Comparison of ENCODE assay signal across 10 cellular contexts in genomic region chr11:47152126-47152952, GRCh38. TPM values are rescaled to one million over a fixed set of nuclear protein-coding genes. Genes with fewer than 3 reads are reported as not detected.
DNase-seq lines count a peak whose midpoint lies in the region; ATAC-seq, FAIRE-seq and TF ChIP-seq lines count a peak whose summit lies in the region.
"Had no signal": no experiment of that assay in that cellular context is flagged by ENCODE, and none has a peak within 500 bp of the region (broad histone marks: within the 10 kb centered on the region; RNA-seq: fewer than 3 reads in every experiment).

No MANE protein-coding gene starts in this region.

- TF ChIP-seq CTCF in HepG2 (CRISPR knock-in tag; IDR thresholded peaks at IDR 0.05) (no peak), right lobe of liver (IDR thresholded peaks at IDR 0.05) (no peak), kidney (IDR thresholded peaks at IDR 0.05; ENCODE audit: borderline replicate concordance, extremely low read depth, insufficient read depth) (no peak)

- no peak overlapping the region for H3K4me3 Mint-ChIP-seq in T-cell
- H3K4me3 Mint-ChIP-seq: stimulated activated naive B cell treated with anti-CD40 and anti-IgM and Interleukin-4, amounts not matched to agents 10 μg/mL and 1 μg/mL and 100 μg/mL, for 72 hours had no signal

- TF ChIP-seq POLR2A in HepG2 (IDR thresholded peaks at IDR 0.05; ENCODE audit: insufficient read depth in 1 of 2, low read depth in 2 of 2, low read length in 2 of 2), result no peak
- no peak for TF ChIP-seq POLR2A in right lobe of liver (IDR thresholded peaks at IDR 0.05)

- ATAC-seq in HepG2, result peak; percentile 5; the same call in 1 of the 3 replicates
- no peak for ATAC-seq in right lobe of liver
- no peak for ATAC-seq in T-cell (replicated peaks in 1 of 4)
- no peak for ATAC-seq in GM21576 (IDR thresholded peaks at IDR 0.05; ENCODE audit: unreplicated experiment)
- no peak for ATAC-seq in HG03196 (IDR thresholded peaks at IDR 0.05; ENCODE audit: unreplicated experiment)

- H3K4me1 ChIP-seq in HepG2 (ENCODE audit: insufficient read depth, low read length) (no peaks in the 10 kb centered on the region), right lobe of liver (no peaks in the 10 kb centered on the region), kidney (ENCODE audit: control insufficient read depth in 1 of 2, insufficient read depth in 1 of 2, low read depth in 1 of 2, low read length in 2 of 2) (no peaks in the 10 kb centered on the region)

- CTCF ChIA-PET in HepG2 (lab: Yijun Ruan, JAX; ENCODE audit: low intra/inter-chr PET ratio, low total read pairs), result interaction anchor here (2.3 to 3.1 kb wide), 2 partner anchors 232 to 262 kb away, joined by 15 to 57 read pairs; no protein-coding TSS in a partner anchor
- CTCF ChIA-PET in T-cell (lab: Charles Lee), result interaction anchor here (0.5 to 1.2 kb wide), 6 partner anchors 10 to 796 kb away, joined by 3 to 6 read pairs (median 4); no protein-coding TSS in a partner anchor

- H3K36me3 Mint-ChIP-seq in T-cell, result peaks cover 11% of the 10 kb centered on the region

- H3K4me2 ChIP-seq in HepG2 (ENCODE audit: low read depth, low read length), result no peak overlapping the region

- H3K79me2 ChIP-seq in HepG2 (ENCODE audit: insufficient read depth, low read length), result no peaks in the 10 kb centered on the region

- peak overlapping the region; percentile 16 to 79 for H3K27ac Mint-ChIP-seq in T-cell
- H3K27ac Mint-ChIP-seq: stimulated activated naive B cell treated with anti-CD40 and anti-IgM and Interleukin-4, amounts not matched to agents 10 μg/mL and 1 μg/mL and 100 μg/mL, for 72 hours had no signal

- WGBS in HepG2 (ENCODE audit: low lambda C conversion rate), result 97% methylated on average over 14 of the region's 16 CpGs
- WGBS in right lobe of liver (ENCODE audit: insufficient coverage, low coverage, low lambda C conversion rate, missing lambda C conversion rate), result 76% methylated on average over 4 of the region's 16 CpGs

- no peak overlapping the region for H3K9ac ChIP-seq in HepG2 (ENCODE audit: insufficient read depth, low read depth, low read length)
- H3K9ac ChIP-seq in kidney (ENCODE audit: low read length in 2 of 2), result no peak overlapping the region

- in situ Hi-C loops in HepG2 (cut with HindIII; ENCODE audit: extremely low pct_ligation_motif_present, low pct_unique_long_range_greater_than_20kb), result loop anchor here (5.0 kb wide), 1 partner anchor 235 kb away; the partner anchor contains the start of gene LRP4

- intact Hi-C loops in HepG2 (cut with micrococcal nuclease; ENCODE audit: unreplicated experiment), result no loop called here
- intact Hi-C loops in right lobe of liver (cut with DNase I), result loop anchor here (5.0 kb wide), 2 partner anchors 260 to 265 kb away; no protein-coding TSS in a partner anchor
- intact Hi-C loops in kidney (cut with DNase I), result no loop called here

- no TSS peak for BruUV-seq in HepG2 (replicated peaks; lab: Mats Ljungman, UMichigan)

- POLR2A ChIA-PET in HepG2 (lab: Yijun Ruan, JAX) (interaction anchor here (0.7 to 1.2 kb wide), 3 partner anchors 11 to 244 kb away, joined by 3 to 8 read pairs (median 3); no protein-coding TSS in a partner anchor), T-cell (lab: Charles Lee) (interaction anchor here (0.6 to 0.7 kb wide), 2 partner anchors 337 to 519 kb away, joined by 3 to 6 read pairs; no protein-coding TSS in a partner anchor)

- TF ChIP-seq EP300 in HepG2 (IDR thresholded peaks at IDR 0.05; ENCODE audit: low read depth in 2 of 2, low read length in 2 of 2), result no peak
- no peak for TF ChIP-seq EP300 in HepG2 (CRISPR knock-in tag; IDR thresholded peaks at IDR 0.05; ENCODE audit: borderline replicate concordance)

- no peaks in the 10 kb centered on the region for H4K20me1 ChIP-seq in HepG2 (ENCODE audit: insufficient read depth, low read length)

- H3K9me3 ChIP-seq in HepG2 (ENCODE audit: low read length) (no peaks in the 10 kb centered on the region), right lobe of liver (no peaks in the 10 kb centered on the region), kidney (ENCODE audit: control insufficient read depth in 1 of 2, low read length in 2 of 2) (no peaks in the 10 kb centered on the region)

- peaks cover 30 to 33% (median 31%) of the 10 kb centered on the region in 3 donors for H3K4me1 Mint-ChIP-seq in T-cell

- DNase-seq in HepG2 (ENCODE audit: low spot score) (no peak), right lobe of liver (no peak), T-cell (no peak), kidney (peak; percentile 45), NCI-H2227 (lab: John Stamatoyannopoulos, UW; ENCODE audit: unreplicated experiment) (no peak), AG20443 (ENCODE audit: low spot score) (no peak)

- no peaks in the 10 kb centered on the region for H3K27me3 Mint-ChIP-seq in T-cell
- H3K27me3 Mint-ChIP-seq: stimulated activated naive B cell treated with anti-CD40 and anti-IgM and Interleukin-4, amounts not matched to agents 10 μg/mL and 1 μg/mL and 100 μg/mL, for 72 hours had no signal

- no peaks in the 10 kb centered on the region for H3K9me3 Mint-ChIP-seq in T-cell
- H3K9me3 Mint-ChIP-seq: stimulated activated naive B cell treated with anti-CD40 and anti-IgM and Interleukin-4, amounts not matched to agents 10 μg/mL and 1 μg/mL and 100 μg/mL, for 72 hours had no signal

- no peaks in the 10 kb centered on the region; a peak in 1 of 5 replicates for H3K27me3 ChIP-seq in HepG2 (ENCODE audit: control insufficient read depth in 1 of 2, insufficient read depth in 2 of 2, low read length in 2 of 2)
- H3K27me3 ChIP-seq in right lobe of liver, result no peaks in the 10 kb centered on the region

- no peak overlapping the region for H3K27ac ChIP-seq in HepG2 (ENCODE audit: extremely low read length, insufficient read depth, low read length)
- no peak overlapping the region for H3K27ac ChIP-seq in right lobe of liver
- H3K27ac ChIP-seq in kidney (ENCODE audit: low read depth in 2 of 2, low read length in 2 of 2), result no peak overlapping the region

- peaks cover 0 to 3% of the 10 kb centered on the region in 2 experiments; a peak in 2 of 5 replicates for H3K36me3 ChIP-seq in HepG2 (replicated peaks in 1 of 2; ENCODE audit: control insufficient read depth in 1 of 2, insufficient read depth in 2 of 2, low read length in 2 of 2)
- H3K36me3 ChIP-seq in right lobe of liver, result no peaks in the 10 kb centered on the region
- no peaks in the 10 kb centered on the region for H3K36me3 ChIP-seq in kidney (ENCODE audit: control insufficient read depth in 1 of 2, insufficient read depth in 2 of 2, low read length in 2 of 2)

- FAIRE-seq in HepG2 (lab: Jason Lieb, UNC) (no peak), kidney (lab: Jason Lieb, UNC) (no peak)
- FAIRE-seq: bronchial epithelial cell had no signal

- no peak for TF ChIP-seq RAD21 in HepG2 (CRISPR knock-in tag; IDR thresholded peaks at IDR 0.05)

- H3K4me3 ChIP-seq in HepG2 (replicated peaks in 1 of 3; ENCODE audit: insufficient read depth in 1 of 3, low read depth in 2 of 3, low read length in 3 of 3) (no peak overlapping the region), right lobe of liver (no peak overlapping the region), kidney (ENCODE audit: low read length in 2 of 2) (no peak overlapping the region)

- H2AFZ ChIP-seq in HepG2 (ENCODE audit: low read length), result no peak overlapping the region

RNA-seq across cellular contexts. Expression of gene ARFGAP2, which starts 24.3 kb away (rescaled TPM):
- total RNA-seq in HepG2 (2016; rRNA removed; fragmentation: Illumina TruSeq; extraction: Trizol) (67.9 and 75.3 TPM in 2 replicates), right lobe of liver (10 to 100 TPM; 37.7 to 64.4 (median 62.1) TPM), T-cell (100 to 1,000 TPM; 145 to 188 (median 160) TPM), kidney (87.5 TPM)
- total RNA-seq in HepG2 (2016; cell fraction: cytosol; rRNA removed; fragmentation: Illumina TruSeq; extraction: Trizol; ENCODE audit: low read depth), result 26.0 and 28.5 TPM in 2 replicates
- 60.7 and 78.7 TPM in 2 replicates for total RNA-seq in HepG2 (2016; cell fraction: insoluble cytoplasmic fraction; rRNA removed; fragmentation: Illumina TruSeq; extraction: Trizol)
- 25.6 and 29.2 TPM in 2 replicates for total RNA-seq in HepG2 (2016; cell fraction: membrane; rRNA removed; fragmentation: Illumina TruSeq; extraction: Trizol)
- 63.0 and 73.9 TPM in 2 replicates for total RNA-seq in HepG2 (2016; cell fraction: nucleus; rRNA removed; fragmentation: Illumina TruSeq; extraction: Trizol)
- polyA plus RNA-seq in HepG2 (2011; rRNA removed) (32.3 and 40.5 TPM in 2 replicates), kidney (ENCODE audit: insufficient read depth, low read depth, low replicate concordance) (59.3 TPM)
- 49.9 and 52.5 TPM in 2 replicates for polyA plus RNA-seq in HepG2 (2011; cell fraction: cytosol; rRNA removed)
- 135 and 137 TPM in 2 replicates for polyA plus RNA-seq in HepG2 (2011; cell fraction: nucleus; rRNA removed)
- 36.2 and 56.4 TPM in 2 replicates for polyA plus RNA-seq in HepG2 (2012)
- polyA plus RNA-seq in HepG2 (2016; cell fraction: cytosol; fragmentation: Illumina TruSeq; extraction: Trizol; ENCODE audit: low read depth), result 5.1 and 6.2 TPM in 2 replicates
- polyA plus RNA-seq in HepG2 (2016; cell fraction: insoluble cytoplasmic fraction; fragmentation: Illumina TruSeq; extraction: Trizol; ENCODE audit: low read depth), result 34.1 and 42.3 TPM in 2 replicates
- 10.4 and 11.9 TPM in 2 replicates for polyA plus RNA-seq in HepG2 (2016; cell fraction: membrane; fragmentation: Illumina TruSeq; extraction: Trizol; ENCODE audit: low read depth)
- polyA plus RNA-seq in HepG2 (2016; cell fraction: nucleus; fragmentation: Illumina TruSeq; extraction: Trizol; ENCODE audit: insufficient read depth, low read depth), result 93.3 and 105 TPM in 2 replicates
- 128 and 215 TPM in 2 replicates for polyA minus RNA-seq in HepG2 (2011; rRNA and poly(A)+ RNA removed; ENCODE audit: low replicate concordance)
- 18.9 and 27.2 TPM in 2 replicates for polyA minus RNA-seq in HepG2 (2011; cell fraction: cytosol; rRNA and poly(A)+ RNA removed)
- 108 and 119 TPM in 2 replicates for polyA minus RNA-seq in HepG2 (2011; cell fraction: nucleus; rRNA and poly(A)+ RNA removed)

RNA-seq across cellular contexts. Expression of gene PACSIN3, which starts 33.9 kb away (rescaled TPM):
- total RNA-seq in HepG2 (2016; rRNA removed; fragmentation: Illumina TruSeq; extraction: Trizol) (86.4 and 93.3 TPM in 2 replicates), right lobe of liver (10 to 100 TPM in 5 of 6 experiments, 1 to 10 TPM in 1; 9.6 to 31.1 (median 25.0) TPM), T-cell (1 to 10 TPM in 3 of 5 donors, under 1 TPM in 1, not detected in 1; 0.49 to 1.9 (median 1.4) TPM), kidney (15.1 TPM)
- 23.5 and 25.6 TPM in 2 replicates for total RNA-seq in HepG2 (2016; cell fraction: cytosol; rRNA removed; fragmentation: Illumina TruSeq; extraction: Trizol; ENCODE audit: low read depth)
- 85.9 and 101 TPM in 2 replicates for total RNA-seq in HepG2 (2016; cell fraction: insoluble cytoplasmic fraction; rRNA removed; fragmentation: Illumina TruSeq; extraction: Trizol)
- total RNA-seq in HepG2 (2016; cell fraction: membrane; rRNA removed; fragmentation: Illumina TruSeq; extraction: Trizol), result 44.9 and 52.0 TPM in 2 replicates
- 48.3 and 58.6 TPM in 2 replicates for total RNA-seq in HepG2 (2016; cell fraction: nucleus; rRNA removed; fragmentation: Illumina TruSeq; extraction: Trizol)
- polyA plus RNA-seq in HepG2 (2011; rRNA removed) (47.9 and 56.8 TPM in 2 replicates), kidney (ENCODE audit: insufficient read depth, low read depth, low replicate concordance) (28.5 TPM)
- polyA plus RNA-seq in HepG2 (2011; cell fraction: cytosol; rRNA removed), result 46.8 and 58.3 TPM in 2 replicates
- 69.7 and 70.5 TPM in 2 replicates for polyA plus RNA-seq in HepG2 (2011; cell fraction: nucleus; rRNA removed)
- polyA plus RNA-seq in HepG2 (2012), result 37.6 and 45.0 TPM in 2 replicates
- polyA plus RNA-seq in HepG2 (2016; cell fraction: cytosol; fragmentation: Illumina TruSeq; extraction: Trizol; ENCODE audit: low read depth), result 19.9 and 22.2 TPM in 2 replicates
- polyA plus RNA-seq in HepG2 (2016; cell fraction: insoluble cytoplasmic fraction; fragmentation: Illumina TruSeq; extraction: Trizol; ENCODE audit: low read depth), result 75.8 and 91.5 TPM in 2 replicates
- polyA plus RNA-seq in HepG2 (2016; cell fraction: membrane; fragmentation: Illumina TruSeq; extraction: Trizol; ENCODE audit: low read depth), result 36.6 and 40.8 TPM in 2 replicates
- polyA plus RNA-seq in HepG2 (2016; cell fraction: nucleus; fragmentation: Illumina TruSeq; extraction: Trizol; ENCODE audit: insufficient read depth, low read depth), result 92.3 and 96.2 TPM in 2 replicates
- polyA minus RNA-seq in HepG2 (2011; rRNA and poly(A)+ RNA removed; ENCODE audit: low replicate concordance), result 46.1 and 86.9 TPM in 2 replicates
- 31.6 and 35.2 TPM in 2 replicates for polyA minus RNA-seq in HepG2 (2011; cell fraction: cytosol; rRNA and poly(A)+ RNA removed)
- 26.5 and 27.4 TPM in 2 replicates for polyA minus RNA-seq in HepG2 (2011; cell fraction: nucleus; rRNA and poly(A)+ RNA removed)

Comparison
In these comparisons a context has a peak if more than half of its experiments do, and no peak if none do; other contexts are left out.
1. intact Hi-C loops: an anchor here in right lobe of liver (5.0 kb wide); none called in HepG2 and kidney.